11 cellular contexts compared by ENCODE assay signal in genomic region chr1:240122639-240123604, GRCh38. TPM values are rescaled to one million over a fixed set of nuclear protein-coding genes. Genes with fewer than 3 reads are reported as not detected.
A peak's percentile ranks its signal among the peaks of the same experiment; 100 is the strongest.
DNase-seq lines count a peak whose midpoint lies in the region; ATAC-seq and TF ChIP-seq lines count a peak whose summit lies in the region.
"Had no signal": no experiment of that assay in that cellular context is flagged by ENCODE, and none has a peak within 500 bp of the region (broad histone marks: within the 10 kb centered on the region; RNA-seq: fewer than 3 reads in every experiment).

No MANE protein-coding gene starts in this region.

- POLR2A ChIA-PET in MCF 10A (lab: Yijun Ruan, JAX): no interaction called here
- POLR2A ChIA-PET in activated CD4-positive, alpha-beta T cell treated with anti-CD3 and anti-CD28 coated beads, Interleukin-2, amount 10 ng/mL, durations not matched to agents 7 days and 5 days (lab: Charles Lee): no interaction called here

- DNase-seq in MG63: peak; percentile 22
- DNase-seq in SHP77 (lab: John Stamatoyannopoulos, UW): peak; percentile 93 to 94
- DNase-seq in iPS-NIHi7 (ENCODE audit: extremely low spot score): peak; percentile 23
- no peak for DNase-seq in sciatic nerve (ENCODE audit: low spot score)
- DNase-seq in MCF 10A (ENCODE audit: unreplicated experiment): no peak
- no peak for DNase-seq in activated CD4-positive, alpha-beta T cell treated with anti-CD3 and anti-CD28 coated beads, Interleukin-2, amount 10 ng/mL, durations not matched to agents 7 days and 5 days
- DNase-seq: EL had no signal

- no peak overlapping the region for H3K4me3 Mint-ChIP-seq in MCF 10A (ENCODE audit: unreplicated experiment)
- no peak overlapping the region for H3K4me3 Mint-ChIP-seq in activated CD4-positive, alpha-beta T cell treated with anti-CD3 and anti-CD28 coated beads, Interleukin-2, amount 10 ng/mL, durations not matched to agents 7 days and 5 days
- H3K4me3 Mint-ChIP-seq: stimulated activated effector memory CD8-positive, alpha-beta T cell treated with anti-CD3 and anti-CD28 coated beads, Interleukin-12 subunit alpha, Interleukin-12 subunit beta, amount 100 ng/mL, for 72 hours had no signal

- no peak for TF ChIP-seq CTCF in MCF 10A (IDR thresholded peaks at IDR 0.05; ENCODE audit: unreplicated experiment)

- no peak overlapping the region for H3K27ac Mint-ChIP-seq in MCF 10A (ENCODE audit: low read depth, unreplicated experiment)
- no peak overlapping the region for H3K27ac Mint-ChIP-seq in activated CD4-positive, alpha-beta T cell treated with anti-CD3 and anti-CD28 coated beads, Interleukin-2, amount 10 ng/mL, durations not matched to agents 7 days and 5 days
- H3K27ac Mint-ChIP-seq: stimulated activated effector memory CD8-positive, alpha-beta T cell treated with anti-CD3 and anti-CD28 coated beads, Interleukin-12 subunit alpha, Interleukin-12 subunit beta, amount 100 ng/mL, for 72 hours had no signal

- no peaks in the 10 kb centered on the region for H3K27me3 Mint-ChIP-seq in MCF 10A (ENCODE audit: insufficient read depth, unreplicated experiment)
- H3K27me3 Mint-ChIP-seq in activated CD4-positive, alpha-beta T cell treated with anti-CD3 and anti-CD28 coated beads, Interleukin-2, amount 10 ng/mL, durations not matched to agents 7 days and 5 days: no peaks in the 10 kb centered on the region

- H3K36me3 Mint-ChIP-seq in MCF 10A (ENCODE audit: insufficient read depth, unreplicated experiment): no peaks in the 10 kb centered on the region
- H3K36me3 Mint-ChIP-seq in activated CD4-positive, alpha-beta T cell treated with anti-CD3 and anti-CD28 coated beads, Interleukin-2, amount 10 ng/mL, durations not matched to agents 7 days and 5 days (ENCODE audit: low read depth): no peaks in the 10 kb centered on the region
- H3K36me3 Mint-ChIP-seq: stimulated activated effector memory CD8-positive, alpha-beta T cell treated with anti-CD3 and anti-CD28 coated beads, Interleukin-12 subunit alpha, Interleukin-12 subunit beta, amount 100 ng/mL, for 72 hours had no signal

- H3K36me3 ChIP-seq in MG63: peaks cover 33% of the 10 kb centered on the region

- CTCF ChIA-PET in MCF 10A (lab: Yijun Ruan, JAX): interaction anchor here (0.6 to 1.6 kb wide), 12 partner anchors 20 to 1879 kb away, joined by 3 to 6 read pairs (median 3); no protein-coding TSS in a partner anchor
- CTCF ChIA-PET in activated CD4-positive, alpha-beta T cell treated with anti-CD3 and anti-CD28 coated beads, Interleukin-2, amount 10 ng/mL, durations not matched to agents 7 days and 5 days (lab: Charles Lee): no interaction called here

- no peak overlapping the region for H3K4me3 ChIP-seq in MG63

- no peaks in the 10 kb centered on the region for H3K9me3 Mint-ChIP-seq in MCF 10A (ENCODE audit: unreplicated experiment)
- no peaks in the 10 kb centered on the region for H3K9me3 Mint-ChIP-seq in activated CD4-positive, alpha-beta T cell treated with anti-CD3 and anti-CD28 coated beads, Interleukin-2, amount 10 ng/mL, durations not matched to agents 7 days and 5 days

- no peaks in the 10 kb centered on the region for H3K27me3 ChIP-seq in MG63

- intact Hi-C loops in sciatic nerve (cut with DNase I): no loop called here
- intact Hi-C loops in MCF 10A (cut with micrococcal nuclease): no loop called here

- ATAC-seq in sciatic nerve (peak; percentile 84), GM21723 (IDR thresholded peaks at IDR 0.05; ENCODE audit: unreplicated experiment) (no peak), HG03354 (IDR thresholded peaks at IDR 0.05; ENCODE audit: poor library complexity, severe bottlenecking, unreplicated experiment) (no peak)
- ATAC-seq: Right ventricle myocardium inferior; stimulated activated effector memory CD8-positive, alpha-beta T cell treated with anti-CD3 and anti-CD28 coated beads, Interleukin-12 subunit alpha, Interleukin-12 subunit beta, amount 100 ng/mL, for 72 hours had no signal

- BruUV-seq in MCF 10A (replicated peaks; lab: Mats Ljungman, UMichigan): no TSS peak

- H3K4me1 Mint-ChIP-seq in MCF 10A (ENCODE audit: insufficient read depth, unreplicated experiment): no peaks in the 10 kb centered on the region
- no peaks in the 10 kb centered on the region for H3K4me1 Mint-ChIP-seq in activated CD4-positive, alpha-beta T cell treated with anti-CD3 and anti-CD28 coated beads, Interleukin-2, amount 10 ng/mL, durations not matched to agents 7 days and 5 days
- H3K4me1 Mint-ChIP-seq: stimulated activated effector memory CD8-positive, alpha-beta T cell treated with anti-CD3 and anti-CD28 coated beads, Interleukin-12 subunit alpha, Interleukin-12 subunit beta, amount 100 ng/mL, for 72 hours had no signal

- H3K9me3 ChIP-seq in MG63: no peaks in the 10 kb centered on the region

RNA-seq across cellular contexts. Expression of gene FMN2, which starts 31.2 kb away (rescaled TPM):
- total RNA-seq in MG63 (2014; rRNA removed; shearing (Covaris generic); ENCODE audit: low replicate concordance): 15.6 and 15.7 TPM in 2 replicates
- 60.1 TPM for total RNA-seq in sciatic nerve
- total RNA-seq in MCF 10A (2022): 5.3 and 8.6 TPM in 2 replicates
- total RNA-seq in activated CD4-positive, alpha-beta T cell treated with anti-CD3 and anti-CD28 coated beads, Interleukin-2, amount 10 ng/mL, durations not matched to agents 7 days and 5 days: not detected
- total RNA-seq: Right ventricle myocardium inferior had no signal

Comparison
In these comparisons a context has a peak if more than half of its experiments do, and no peak if none do; other contexts are left out.
1. DNase-seq: peak in MG63 (single experiment), SHP77 (2 of 2) and iPS-NIHi7 (single experiment); none in sciatic nerve (single experiment), MCF 10A (single experiment) and activated CD4-positive, alpha-beta T cell treated with anti-CD3 and anti-CD28 coated beads, Interleukin-2, amount 10 ng/mL, durations not matched to agents 7 days and 5 days (single experiment).